ENCODE assay signal across 18 cellular contexts in genomic region chr11:2838091-2838490, GRCh38.
"Had no signal": no experiment of that assay in that cellular context is flagged by ENCODE, and none has a peak within 500 bp of the region (broad histone marks: within the 10 kb centered on the region; RNA-seq: fewer than 3 reads in every experiment).

No MANE protein-coding gene starts in this region.

- H3K27me3 Mint-ChIP-seq: activated B cell treated with CpG ODN at 0.5 μM for 24 hours; activated naive CD8-positive, alpha-beta T cell had no signal

- DNase-seq: activated B cell treated with CpG ODN at 0.5 μM for 24 hours; activated CD4-positive, alpha-beta T cell treated with anti-CD3 and anti-CD28 coated beads for 48 hours; activated CD8-positive, alpha-beta memory T cell treated with anti-CD3 and anti-CD28 coated beads, Interleukin-2, amount 50 U/mL, for 4 hours; activated CD8-positive, alpha-beta T cell treated with anti-CD3 and anti-CD28 coated beads, Interleukin-2, amount 10 ng/mL, durations not matched to agents 7 days and 5 days; activated gamma-delta T cell treated with Interleukin-2 at 50 U/mL for 16 hours; activated T-cell treated with anti-CD3 and anti-CD28 coated beads, Interleukin-2, amount 50 U/mL, for 48 hours; amniotic stem cell; cortex of kidney; effector CD8-positive, alpha-beta T cell; foreskin fibroblast; midbrain; stimulated activated CD4-positive, alpha-beta T cell treated with anti-CD3 and anti-CD28 coated beads, Interleukin-4, amount 100 ng/mL, for 4 hours; stimulated activated CD8-positive, alpha-beta memory T cell treated with anti-CD3 and anti-CD28 coated beads, Interleukin-4, amount 100 ng/mL, for 48 hours; stimulated activated naive CD4-positive, alpha-beta T cell treated with Interleukin-2 at 50 U/mL for 16 hours; upper lobe of right lung had no signal

- H3K4me3 ChIP-seq: lung, upper lobe of right lung had no signal

- H3K36me3 Mint-ChIP-seq: activated naive CD8-positive, alpha-beta T cell had no signal

- H3K9me3 Mint-ChIP-seq: activated B cell treated with CpG ODN at 0.5 μM for 24 hours had no signal

- H3K4me1 Mint-ChIP-seq: activated B cell treated with CpG ODN at 0.5 μM for 24 hours had no signal

- H3K36me3 ChIP-seq: upper lobe of right lung had no signal

- H3K27ac Mint-ChIP-seq: activated B cell treated with CpG ODN at 0.5 μM for 24 hours; activated CD8-positive, alpha-beta T cell treated with anti-CD3 and anti-CD28 coated beads, Interleukin-2, amount 10 ng/mL, durations not matched to agents 7 days and 5 days; activated naive CD8-positive, alpha-beta T cell had no signal

- H3K27me3 ChIP-seq: upper lobe of right lung had no signal

- H3K4me3 Mint-ChIP-seq: activated B cell treated with CpG ODN at 0.5 μM for 24 hours; activated CD8-positive, alpha-beta T cell treated with anti-CD3 and anti-CD28 coated beads, Interleukin-2, amount 10 ng/mL, durations not matched to agents 7 days and 5 days; activated naive CD8-positive, alpha-beta T cell had no signal

- H3K27ac ChIP-seq: upper lobe of right lung had no signal

- ATAC-seq: activated CD8-positive, alpha-beta T cell treated with anti-CD3 and anti-CD28 coated beads, Interleukin-2, amount 10 ng/mL, durations not matched to agents 7 days and 5 days had no signal

- FAIRE-seq: TTC549 had no signal

- H3K9me3 ChIP-seq: upper lobe of right lung had no signal
